Comparison of ENCODE assay signal across 23 cellular contexts in genomic region chr3:47854267-47854666, GRCh38.
"Had no signal": no experiment of that assay in that cellular context is flagged by ENCODE, and none has a peak within 500 bp of the region (broad histone marks: within the 10 kb centered on the region; RNA-seq: fewer than 3 reads in every experiment).

No MANE protein-coding gene starts in this region.

- H3K27me3 Mint-ChIP-seq: activated naive CD8-positive, alpha-beta T cell; effector memory CD8-positive, alpha-beta T cell had no signal

- H3K27ac ChIP-seq: adrenal gland, breast epithelium, colonic mucosa, esophagus muscularis mucosa, ovary, right atrium auricular region, thoracic aorta, upper lobe of left lung had no signal

- H3K4me3 ChIP-seq: adrenal gland, breast epithelium, colonic mucosa, dorsolateral prefrontal cortex, esophagus muscularis mucosa, mucosa of descending colon, ovary, psoas muscle, right atrium auricular region, thoracic aorta, upper lobe of left lung had no signal

- H3K36me3 ChIP-seq: ovary had no signal

- H3K27ac Mint-ChIP-seq: WTC11 had no signal

- DNase-seq: activated gamma-delta T cell treated with Interleukin-2 at 50 U/mL for 16 hours; activated T-cell treated with anti-CD3 and anti-CD28 coated beads, Interleukin-2, amount 50 U/mL, for 1 hour; adrenal gland; colonic mucosa; effector memory CD8-positive, alpha-beta T cell; hypothalamus; left ventricle myocardium superior; mesendoderm; mucosa of descending colon; stimulated activated CD4-positive, alpha-beta T cell treated with anti-CD3 and anti-CD28 coated beads, Interleukin-2, amount 100 ng/mL, for 24 hours; stimulated activated naive CD4-positive, alpha-beta T cell; T-helper 1 cell; T-helper 9 cell had no signal

- H3K27me3 ChIP-seq: adrenal gland, breast epithelium, colonic mucosa, dorsolateral prefrontal cortex, esophagus muscularis mucosa, ovary, right atrium auricular region, upper lobe of left lung had no signal

- H3K4me3 Mint-ChIP-seq: activated naive CD8-positive, alpha-beta T cell; effector memory CD8-positive, alpha-beta T cell; WTC11 had no signal

- H3K9me3 ChIP-seq: adrenal gland, breast epithelium, colonic mucosa, esophagus muscularis mucosa, mucosa of descending colon, ovary, psoas muscle, right atrium auricular region, thoracic aorta, upper lobe of left lung had no signal

- H3K9me3 Mint-ChIP-seq: effector memory CD8-positive, alpha-beta T cell; WTC11 had no signal

- ATAC-seq: effector memory CD8-positive, alpha-beta T cell; left ventricle myocardium superior; mucosa of descending colon; psoas muscle; WTC11 had no signal

- H3K4me1 ChIP-seq: breast epithelium, colonic mucosa, right atrium auricular region, upper lobe of left lung had no signal

- H3K4me1 Mint-ChIP-seq: WTC11 had no signal
